8 cellular contexts compared by ENCODE assay signal in genomic region chr14:23056956-23057756, GRCh38. TPM values are rescaled to one million over a fixed set of nuclear protein-coding genes. Genes with fewer than 3 reads are reported as not detected.
DNase-seq lines count a peak whose midpoint lies in the region; ATAC-seq, FAIRE-seq and TF ChIP-seq lines count a peak whose summit lies in the region.

Gene CDH24 (minus strand): TSS chr14:23057520. CDS start chr14:23055733, 1,787 bp downstream.

- H3K9me2 ChIP-seq in DOHH2 (replicated peaks; ENCODE audit: control insufficient read depth, low read length), result no peaks in the 10 kb centered on the region

- H3K9me3 ChIP-seq in DOHH2 (ENCODE audit: control insufficient read depth, insufficient read depth, low read length) (no peaks in the 10 kb centered on the region), SJSA1 (replicated peaks) (no peaks in the 10 kb centered on the region), K562 (replicated peaks; ENCODE audit: control insufficient read depth, insufficient read depth, low read depth, low read length) (no peaks in the 10 kb centered on the region), iPS-20b (ENCODE audit: insufficient read depth, low read depth, low read length) (no peaks in the 10 kb centered on the region), spleen (no peaks in the 10 kb centered on the region)

- no peak for TF ChIP-seq POLR2A in K562 (conservative IDR thresholded peaks at IDR 0.05)
- no peak for TF ChIP-seq POLR2A in spleen (IDR thresholded peaks at IDR 0.05)

- H3K36me3 ChIP-seq in DOHH2 (ENCODE audit: control insufficient read depth, low read length), result peaks cover 28% of the 10 kb centered on the region
- peaks cover 41% of the 10 kb centered on the region for H3K36me3 ChIP-seq in SJSA1
- H3K36me3 ChIP-seq in K562 (ENCODE audit: control insufficient read depth, insufficient read depth, low read length), result peaks cover 33% of the 10 kb centered on the region
- peaks cover 48% of the 10 kb centered on the region for H3K36me3 ChIP-seq in iPS-20b (ENCODE audit: insufficient read depth, low read depth, low read length)
- H3K36me3 ChIP-seq in spleen, result peaks cover 10 to 41% (median 38%) of the 10 kb centered on the region in 6 donors

- CTCF ChIA-PET in K562 (lab: Yijun Ruan, JAX; ENCODE audit: low intra/inter-chr PET ratio), result interaction anchor here (1.0 to 9.2 kb wide), 6 partner anchors 12 to 83 kb away, joined by 4 to 141 read pairs (median 18); partner anchors contain the start of gene AJUBA

- POLR2A ChIA-PET in K562 (lab: Yijun Ruan, JAX), result interaction anchor here (0.6 to 2.9 kb wide), 21 partner anchors 11 to 261 kb away, joined by 3 to 23 read pairs (median 4); partner anchors contain the start of genes ACIN1, AJUBA, C14orf119 and PRMT5

- H3K9me1 ChIP-seq in K562 (ENCODE audit: control insufficient read depth, insufficient read depth, low read length), result no peaks in the 10 kb centered on the region

- H2AFZ ChIP-seq in K562 (ENCODE audit: low read depth, low read length), result peak within 1 kb of the TSS; percentile 82

- H3K4me3 ChIP-seq in DOHH2 (ENCODE audit: low read length), result peak within 1 kb of the TSS; percentile 76
- H3K4me3 ChIP-seq in SJSA1, result peak within 1 kb of the TSS; percentile 61
- peak within 1 kb of the TSS; percentile 69 for H3K4me3 ChIP-seq in K562
- H3K4me3 ChIP-seq in iPS-20b (ENCODE audit: low read length), result peak within 1 kb of the TSS; percentile 85
- H3K4me3 ChIP-seq in spleen, result peak within 1 kb of the TSS; percentile 60 to 91 (median 76)

- H3K9ac ChIP-seq in K562 (ENCODE audit: insufficient read depth in 1 of 2, low read depth in 2 of 2, low read length in 2 of 2) (peak within 1 kb of the TSS; percentile 63 to 91), iPS-20b (ENCODE audit: low read depth, low read length) (peak within 1 kb of the TSS; percentile 82)

- intact Hi-C loops in K562 (cut with micrococcal nuclease), result loop anchor here (1.0 kb wide), 2 partner anchors 52 to 63 kb away; no protein-coding TSS in a partner anchor
- intact Hi-C loops in spleen (cut with DNase I; ENCODE audit: low total_unique reads), result no loop called here

- no peak within 1 kb of the TSS for H3K27ac ChIP-seq in DOHH2 (ENCODE audit: low read depth, low read length)
- peak within 1 kb of the TSS; percentile 26; the same call in 1 of the 2 replicates for H3K27ac ChIP-seq in SJSA1
- peak within 1 kb of the TSS; percentile 64 for H3K27ac ChIP-seq in K562 (ENCODE audit: extremely low read depth, low read depth, low read length)
- H3K27ac ChIP-seq in iPS-20b (ENCODE audit: low read length), result peak within 1 kb of the TSS; percentile 63
- peak within 1 kb of the TSS in 6 of 8 donors; percentile 44 to 71 (median 62) for H3K27ac ChIP-seq in spleen

- H3K4me1 ChIP-seq in DOHH2 (ENCODE audit: control insufficient read depth, low read length) (peaks cover 26% of the 10 kb centered on the region), SJSA1 (replicated peaks) (peaks cover 32% of the 10 kb centered on the region), K562 (replicated peaks in 1 of 2; ENCODE audit: control insufficient read depth in 2 of 2, insufficient read depth in 2 of 2, low read length in 2 of 2) (peaks cover 11 to 48% of the 10 kb centered on the region in 2 experiments), iPS-20b (ENCODE audit: insufficient read depth, low read length) (0 out of 2 replicates have a peak, but pooled peaks cover 3% of the 10 kb centered on the region), spleen (peaks cover 13 to 33% (median 24%) of the 10 kb centered on the region in 6 donors)

- TF ChIP-seq EP300 in K562 (IDR thresholded peaks at IDR 0.05; ENCODE audit: low read length), result no peak

- peaks cover 6% of the 10 kb centered on the region; the same call in 1 of the 2 replicates for H3K27me3 ChIP-seq in DOHH2 (ENCODE audit: control insufficient read depth, low read length)
- no peaks in the 10 kb centered on the region for H3K27me3 ChIP-seq in SJSA1 (replicated peaks)
- no peaks in the 10 kb centered on the region for H3K27me3 ChIP-seq in K562 (ENCODE audit: control insufficient read depth in 2 of 2, insufficient read depth in 2 of 2, low read length in 2 of 2)
- H3K27me3 ChIP-seq in iPS-20b (ENCODE audit: insufficient read depth, low read length), result peaks cover 6% of the 10 kb centered on the region; the same call in 1 of the 2 replicates
- peaks cover 0 to 8% (median 0%) of the 10 kb centered on the region in 7 donors for H3K27me3 ChIP-seq in spleen (replicated peaks in 1 of 7)

- ATAC-seq in HG02571 (IDR thresholded peaks at IDR 0.05; ENCODE audit: unreplicated experiment) (peak; percentile 54), K562 (peak; percentile 83)

- DNase-seq in SJSA1 (ENCODE audit: low read depth in 1 of 2, low spot score in 2 of 2), result peak; percentile 65 to 78
- DNase-seq in K562 (ENCODE audit: extremely low read depth in 1 of 4, low spot score in 3 of 4), result peak; percentile 88 to 90 (median 89)
- peak; percentile 92 for DNase-seq in spleen
- no peak for DNase-seq in NCI-H1930 (lab: John Stamatoyannopoulos, UW)
- DNase-seq in SKM-1 treated with dmso at 0.1 percent for 144 hours (lab: John Stamatoyannopoulos, UW; ENCODE audit: unreplicated experiment), result no peak

- TF ChIP-seq CTCF in DOHH2 (IDR thresholded peaks at IDR 0.05; ENCODE audit: low read depth, low read length, poor library complexity, severe bottlenecking) (no peak), K562 (IDR thresholded peaks at IDR 0.05 in 2 of 3, conservative IDR thresholded peaks at IDR 0.05 in 1 of 3; ENCODE audit: insufficient read depth in 2 of 3, low read depth in 1 of 3, low read length in 3 of 3) (no peak), spleen (IDR thresholded peaks at IDR 0.05 in 8 of 11, conservative IDR thresholded peaks at IDR 0.05 in 3 of 11) (no peak)

- no peaks in the 10 kb centered on the region for H4K20me1 ChIP-seq in DOHH2 (ENCODE audit: control insufficient read depth, insufficient read depth, low read depth, low read length)
- 0 out of 2 replicates have a peak, but pooled peaks cover 2% of the 10 kb centered on the region for H4K20me1 ChIP-seq in K562 (replicated peaks; ENCODE audit: control insufficient read depth, insufficient read depth, low read length)

- peaks cover 26% of the 10 kb centered on the region for H3F3A ChIP-seq in DOHH2 (ENCODE audit: control insufficient read depth, insufficient read depth)

- TF ChIP-seq RAD21 in K562 (CRISPR knock-in tag; conservative IDR thresholded peaks at IDR 0.05 in 1 of 2, IDR thresholded peaks at IDR 0.05 in 1 of 2), result no peak

- in situ Hi-C loops in K562 (cut with MboI), result no loop called here

- H3K79me2 ChIP-seq in DOHH2 (ENCODE audit: control insufficient read depth, low read length), result no peaks in the 10 kb centered on the region
- H3K79me2 ChIP-seq in K562 (ENCODE audit: control insufficient read depth, insufficient read depth, low read length), result no peaks in the 10 kb centered on the region; the same call in 2 of the 3 replicates

- BruUV-seq in K562 (replicated peaks; lab: Mats Ljungman, UMichigan), result no TSS peak

- 0% methylated on average over 16 of the region's 73 CpGs for WGBS in K562 (ENCODE audit: insufficient coverage, low coverage, missing lambda C conversion rate)
- 2 to 6% (median 3%) methylated on average over 21 to 73 of the region's 73 CpGs for WGBS in spleen, 5 donors

- peak; percentile 6 for FAIRE-seq in K562 (lab: Jason Lieb, UNC)

- H3K4me2 ChIP-seq in DOHH2 (ENCODE audit: low read length), result peak within 1 kb of the TSS; percentile 95
- H3K4me2 ChIP-seq in K562 (ENCODE audit: insufficient read depth, low read length), result peak within 1 kb of the TSS; percentile 74

TF ChIP-seq in K562, 482 proteins besides CTCF, POLR2A, EP300 and RAD21 (continues in another document):
- peak; percentile 82 for TF ChIP-seq POLR2G (IDR thresholded peaks at IDR 0.05; ENCODE audit: low read depth, low read length)
- TF ChIP-seq, protein P1, sequence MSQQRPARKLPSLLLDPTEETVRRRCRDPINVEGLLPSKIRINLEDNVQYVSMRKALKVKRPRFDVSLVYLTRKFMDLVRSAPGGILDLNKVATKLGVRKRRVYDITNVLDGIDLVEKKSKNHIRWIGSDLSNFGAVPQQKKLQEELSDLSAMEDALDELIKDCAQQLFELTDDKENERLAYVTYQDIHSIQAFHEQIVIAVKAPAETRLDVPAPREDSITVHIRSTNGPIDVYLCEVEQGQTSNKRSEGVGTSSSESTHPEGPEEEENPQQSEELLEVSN (IDR thresholded peaks at IDR 0.05; ENCODE audit: borderline replicate concordance in 1 of 2, extremely low read depth in 1 of 2, insufficient read depth in 1 of 2, insufficient read length in 1 of 2, low read depth in 1 of 2, low read length in 1 of 2, poor library complexity in 1 of 2, severe bottlenecking in 1 of 2), result peak in 1 of 2 experiments; percentile 71
- TF ChIP-seq ZNF263 (CRISPR knock-in tag; IDR thresholded peaks at IDR 0.05; ENCODE audit: borderline replicate concordance), result no peak
- peak; percentile 32; the same call in 1 of the 2 replicates for TF ChIP-seq MTA2 (IDR thresholded peaks at IDR 0.05; ENCODE audit: low read depth)
- no peak for TF ChIP-seq ZNF165 (CRISPR knock-in tag; IDR thresholded peaks at IDR 0.05; ENCODE audit: borderline replicate concordance)
- TF ChIP-seq ARHGAP35 (IDR thresholded peaks at IDR 0.05; ENCODE audit: partially characterized antibody), result peak; percentile 78

RNA-seq across cellular contexts. Expression of gene CDH24, which starts in this region (rescaled TPM):
- 4.8 and 9.1 TPM in 2 replicates for total RNA-seq in SJSA1 (2014; rRNA removed; shearing (Covaris generic))
- 31.5 and 72.4 TPM in 2 replicates for total RNA-seq in K562 (2011; cell fraction: chromatin; rRNA removed; ENCODE audit: low replicate concordance)
- total RNA-seq in K562 (2011; cell fraction: nucleolus; rRNA removed), result 45.5 and 46.5 TPM in 2 replicates
- total RNA-seq in K562 (2011; cell fraction: nucleoplasm; rRNA removed), result 33.9 and 37.3 TPM in 2 replicates
- total RNA-seq in K562 (2014; rRNA removed) (4.9 and 6.6 TPM in 2 replicates), K562 (2014; rRNA removed; fragmentation: Illumina TruSeq; extraction: Trizol) (2.4 and 3.0 TPM in 2 replicates), K562 (2015; rRNA removed; fragmentation: Illumina TruSeq; extraction: Trizol) (3.6 and 4.0 TPM in 2 replicates), K562 (2021) (11.1 and 12.8 TPM in 2 replicates), spleen (1 to 10 TPM; 2.6 to 9.4 (median 6.5) TPM)
- polyA plus RNA-seq in K562 (2011; rRNA removed) (6.5 and 11.1 TPM in 2 replicates), K562 (2014; fragmentation: Illumina TruSeq; extraction: Trizol) (8.1 and 9.2 TPM in 2 replicates), K562 (2014; fragmentation: Nextera tagmentation; extraction: Ambion mirVana) (under 1 TPM; 0.04 to 0.10 TPM), K562 (2014; rRNA removed) (15.5 and 16.2 TPM in 2 replicates), spleen (1 to 10 TPM; 1.3 to 6.3 (median 3.1) TPM)
- polyA plus RNA-seq in K562 (2011; cell fraction: cytosol; rRNA removed), result 10.1 and 17.2 TPM in 2 replicates
- polyA plus RNA-seq in K562 (2011; cell fraction: nucleus; rRNA removed), result 66.1 and 112 TPM in 2 replicates
- 7.5 and 9.6 TPM in 2 replicates for polyA plus RNA-seq in K562 (2012)
- polyA minus RNA-seq in K562 (2011; rRNA and poly(A)+ RNA removed), result 3.6 and 5.3 TPM in 2 replicates
- 4.9 and 7.6 TPM in 2 replicates for polyA minus RNA-seq in K562 (2011; cell fraction: cytosol; rRNA and poly(A)+ RNA removed)
- 8.7 and 10.5 TPM in 2 replicates for polyA minus RNA-seq in K562 (2011; cell fraction: nucleus; rRNA and poly(A)+ RNA removed)

Comparison
In these comparisons a context has a peak if more than half of its experiments do, and no peak if none do; other contexts are left out.
1. DNase-seq: peak in SJSA1 (2 of 2), K562 (4 of 4) and spleen (single experiment); none in NCI-H1930 (0 of 2) and SKM-1 treated with dmso at 0.1 percent for 144 hours (single experiment).
2. Peak in every context shown above with its lines, with median percentiles within 50 percentile points of each other: H3K4me3 ChIP-seq.